In genomic region chr21:36087362-36088138, GRCh38 we compare ENCODE assay signal across 11 cellular contexts. TPM values are rescaled to one million over a fixed set of nuclear protein-coding genes. Genes with fewer than 3 reads are reported as not detected.
DNase-seq lines count a peak whose midpoint lies in the region; ATAC-seq, FAIRE-seq and TF ChIP-seq lines count a peak whose summit lies in the region.
"Had no signal": no experiment of that assay in that cellular context is flagged by ENCODE, and none has a peak within 500 bp of the region (broad histone marks: within the 10 kb centered on the region; RNA-seq: fewer than 3 reads in every experiment).

No MANE protein-coding gene starts in this region.

- H3K4ac ChIP-seq in IMR-90 (ENCODE audit: low read depth, low read length): 0 out of 2 replicates have a peak overlapping the region, but pooled peaks have one; percentile 6

- H3K4me1 ChIP-seq in IMR-90 (ENCODE audit: control insufficient read depth, insufficient read depth, low read length): peaks cover 7% of the 10 kb centered on the region
- H3K4me1 ChIP-seq in keratinocyte (ENCODE audit: control insufficient read depth, extremely low read depth, insufficient read depth, low read length): peaks cover 21% of the 10 kb centered on the region
- H3K4me1 ChIP-seq: pancreas, vagina had no signal

- CTCF ChIA-PET in IMR-90 (lab: Yijun Ruan, JAX): interaction anchor here (1.0 kb wide), 1 partner anchor 23 kb away, joined by 3 read pairs; no protein-coding TSS in a partner anchor

- H4K20me1 ChIP-seq in IMR-90 (ENCODE audit: insufficient read depth, low read length) (no peaks in the 10 kb centered on the region), keratinocyte (ENCODE audit: control insufficient read depth, extremely low read depth, insufficient read depth, low read length) (no peaks in the 10 kb centered on the region)

- no peak overlapping the region; the same call in 1 of the 2 replicates for H3K18ac ChIP-seq in IMR-90 (ENCODE audit: low read depth, low read length)

- WGBS in IMR-90 (ENCODE audit: extremely low coverage in 2 of 2, insufficient read length in 1 of 2), 2 experiments: 83% methylated on average over 2 of the region's 6 CpGs; no CpG with 5 or more reads in 1 of the 2 experiments

- H3K9me1 ChIP-seq in IMR-90 (ENCODE audit: insufficient read depth, low read length) (peaks cover 6% of the 10 kb centered on the region), keratinocyte (ENCODE audit: control insufficient read depth, extremely low read depth, insufficient read depth, low read length) (no peaks in the 10 kb centered on the region)

- no peak overlapping the region for H2BK5ac ChIP-seq in IMR-90 (ENCODE audit: low read depth, low read length, poor library complexity, severe bottlenecking)

- TF ChIP-seq CTCF in IMR-90 (conservative IDR thresholded peaks at IDR 0.05; ENCODE audit: low read depth, low read length): no peak
- TF ChIP-seq CTCF in astrocyte of the spinal cord (IDR thresholded peaks at IDR 0.05; ENCODE audit: low read depth, low read length): peak; percentile 24
- no peak for TF ChIP-seq CTCF in keratinocyte (optimal IDR thresholded peaks at IDR 0.05 in 1 of 3, IDR thresholded peaks at IDR 0.05 in 1 of 3, conservative IDR thresholded peaks at IDR 0.05 in 1 of 3; ENCODE audit: extremely low read depth in 1 of 3, insufficient read depth in 2 of 3, low read length in 3 of 3)

- no TSS peak for BruUV-seq in IMR-90 (replicated peaks; lab: Mats Ljungman, UMichigan)

- H4K8ac ChIP-seq in IMR-90 (ENCODE audit: low read depth in 2 of 2, low read length in 2 of 2): peak overlapping the region in 1 of 2 experiments; percentile 67; a peak in 2 of 4 replicates

- no peaks in the 10 kb centered on the region for H3K36me3 Mint-ChIP-seq in effector memory CD8-positive, alpha-beta T cell (ENCODE audit: insufficient read depth)
- H3K36me3 Mint-ChIP-seq in immature natural killer cell: no peaks in the 10 kb centered on the region

- no peaks in the 10 kb centered on the region for H3K9me3 ChIP-seq in IMR-90 (ENCODE audit: control insufficient read depth, insufficient read depth, low read length)
- H3K9me3 ChIP-seq in keratinocyte (ENCODE audit: control insufficient read depth, low read depth, low read length): no peaks in the 10 kb centered on the region
- H3K9me3 ChIP-seq: pancreas, vagina had no signal

- peak overlapping the region; percentile 79 for H3K23ac ChIP-seq in IMR-90 (ENCODE audit: low read depth, low read length)

- DNase-seq in Ammon's horn (ENCODE audit: low spot score) (peak; percentile 97), IMR-90 (peak; percentile 23), astrocyte of the spinal cord (ENCODE audit: low read depth, low spot score) (no peak), keratinocyte (ENCODE audit: low read depth, low spot score) (no peak), immature natural killer cell (no peak), mucosa of gallbladder (ENCODE audit: low spot score) (no peak)
- DNase-seq in effector memory CD8-positive, alpha-beta T cell: no peak
- DNase-seq: activated T-cell treated with anti-CD3 and anti-CD28 coated beads, Interleukin-2, amount 50 U/mL, for 48 hours; pancreas had no signal

- no peak overlapping the region for H2AK5ac ChIP-seq in IMR-90 (ENCODE audit: low read depth, low read length)

- no peak overlapping the region for H3K27ac ChIP-seq in IMR-90 (ENCODE audit: insufficient read depth, low read length)
- H3K27ac ChIP-seq in keratinocyte (ENCODE audit: control insufficient read depth, insufficient read depth, low read length): no peak overlapping the region
- H3K27ac ChIP-seq: pancreas, vagina had no signal

- peak; percentile 51 for FAIRE-seq in keratinocyte (lab: Jason Lieb, UNC)
- FAIRE-seq: pancreas had no signal

- H3K9ac ChIP-seq in IMR-90 (ENCODE audit: low read depth, low read length): no peak overlapping the region
- no peak overlapping the region for H3K9ac ChIP-seq in keratinocyte (ENCODE audit: control insufficient read depth, extremely low read depth, insufficient read depth, low read length)

- 0 out of 3 replicates have a peak overlapping the region, but pooled peaks have one; percentile 49 for H2BK15ac ChIP-seq in IMR-90 (ENCODE audit: low read depth, low read length)

- peak; percentile 77 for ATAC-seq in IMR-90 (ENCODE audit: low read depth)
- ATAC-seq in effector memory CD8-positive, alpha-beta T cell (replicated peaks): no peak
- no peak for ATAC-seq in HG03432 (IDR thresholded peaks at IDR 0.05; ENCODE audit: unreplicated experiment)
- ATAC-seq: pancreas had no signal

- H3K4me1 Mint-ChIP-seq in effector memory CD8-positive, alpha-beta T cell (ENCODE audit: low read depth in 2 of 2): peaks cover 4 to 8% of the 10 kb centered on the region in 2 donors
- H3K4me1 Mint-ChIP-seq in immature natural killer cell: no peaks in the 10 kb centered on the region

- peak overlapping the region; percentile 63 for H2AK9ac ChIP-seq in IMR-90 (replicated peaks; ENCODE audit: low read depth, low read length, poor library complexity)

- no peak overlapping the region for H2BK20ac ChIP-seq in IMR-90 (ENCODE audit: low read depth, low read length)

- H3K4me3 ChIP-seq in IMR-90 (ENCODE audit: insufficient read depth, low read depth, low read length): no peak overlapping the region
- H3K4me3 ChIP-seq in astrocyte of the spinal cord (ENCODE audit: low read depth, low read length): no peak overlapping the region
- no peak overlapping the region for H3K4me3 ChIP-seq in keratinocyte (ENCODE audit: control insufficient read depth in 2 of 3, extremely low read depth in 1 of 3, insufficient read depth in 2 of 3, low read depth in 1 of 3, low read length in 3 of 3)
- H3K4me3 ChIP-seq: pancreas, vagina had no signal

- 0 out of 2 replicates have a peak overlapping the region, but pooled peaks have one; percentile 33 for H4K91ac ChIP-seq in IMR-90 (ENCODE audit: insufficient read depth, low read depth, low read length)

- no peak for TF ChIP-seq POLR2A in IMR-90 (IDR thresholded peaks at IDR 0.05; ENCODE audit: low read depth, low read length)

- dilution Hi-C loops in IMR-90 (cut with HindIII; ENCODE audit: low sequenced_read_pairs, unreplicated experiment): no loop called here
- dilution Hi-C loops in keratinocyte (cut with MboI; ENCODE audit: extremely low pct_ligation_motif_present, low sequenced_read_pairs): no loop called here

- intact Hi-C loops in IMR-90 (cut with micrococcal nuclease): no loop called here

- no peak for TF ChIP-seq RAD21 in IMR-90 (IDR thresholded peaks at IDR 0.05; ENCODE audit: low read length)

- H3K9me3 Mint-ChIP-seq in effector memory CD8-positive, alpha-beta T cell: no peaks in the 10 kb centered on the region
- peaks cover 0 to 2% (median under 1%) of the 10 kb centered on the region in 6 donors for H3K9me3 Mint-ChIP-seq in immature natural killer cell

- H4K5ac ChIP-seq in IMR-90 (ENCODE audit: low read depth, low read length): peak overlapping the region; percentile 3; the same call in 1 of the 2 replicates

- no peak overlapping the region for H3K56ac ChIP-seq in IMR-90 (ENCODE audit: extremely low read depth, insufficient read depth, low read length)

- H3K14ac ChIP-seq in IMR-90 (replicated peaks; ENCODE audit: low read depth, low read length): peak overlapping the region; percentile 76; the same call in 1 of the 2 replicates

- peaks cover 14% of the 10 kb centered on the region for H3K27me3 ChIP-seq in IMR-90 (ENCODE audit: control insufficient read depth, insufficient read depth, low read length)
- H3K27me3 ChIP-seq in keratinocyte (ENCODE audit: control insufficient read depth, extremely low read depth, insufficient read depth, low read length): no peaks in the 10 kb centered on the region
- H3K27me3 ChIP-seq: pancreas, vagina had no signal

- no peaks in the 10 kb centered on the region for H3K79me1 ChIP-seq in IMR-90 (ENCODE audit: low read depth in 1 of 2, low read length in 2 of 2)

- no peaks in the 10 kb centered on the region for H3K79me2 ChIP-seq in keratinocyte (ENCODE audit: control insufficient read depth, insufficient read depth, low read length)

- H3K27ac Mint-ChIP-seq in effector memory CD8-positive, alpha-beta T cell: peak overlapping the region in 1 of 2 donors; percentile 57
- H3K27ac Mint-ChIP-seq in immature natural killer cell: no peak overlapping the region

- no peaks in the 10 kb centered on the region for H3K36me3 ChIP-seq in IMR-90 (ENCODE audit: control insufficient read depth, insufficient read depth, low read length)
- H3K36me3 ChIP-seq in keratinocyte (ENCODE audit: control insufficient read depth in 2 of 2, extremely low read depth in 1 of 2, insufficient read depth in 2 of 2, low read length in 2 of 2): no peaks in the 10 kb centered on the region
- H3K36me3 ChIP-seq: pancreas, vagina had no signal

- peaks cover 0 to 5% of the 10 kb centered on the region in 2 donors for H3K27me3 Mint-ChIP-seq in effector memory CD8-positive, alpha-beta T cell
- H3K27me3 Mint-ChIP-seq in immature natural killer cell (ENCODE audit: low read depth in 3 of 3): no peaks in the 10 kb centered on the region

- H2AFZ ChIP-seq in IMR-90 (replicated peaks; ENCODE audit: low read length, poor library complexity) (peak overlapping the region; percentile 89), keratinocyte (ENCODE audit: control insufficient read depth, low read length) (peak overlapping the region; percentile 46)

- H3K4me2 ChIP-seq in IMR-90 (ENCODE audit: low read depth, low read length) (no peak overlapping the region), keratinocyte (ENCODE audit: control insufficient read depth, extremely low read depth, insufficient read depth, low read depth, low read length) (no peak overlapping the region)

- H3K4me3 Mint-ChIP-seq in effector memory CD8-positive, alpha-beta T cell: no peak overlapping the region
- H3K4me3 Mint-ChIP-seq in immature natural killer cell: no peak overlapping the region

- POLR2A ChIA-PET in IMR-90 (lab: Charles Lee; ENCODE audit: unreplicated experiment): no interaction called here

- in situ Hi-C loops in IMR-90 (cut with MboI; ENCODE audit: low sequenced_read_pairs): no loop called here
- in situ Hi-C loops in astrocyte of the spinal cord (cut with HindIII; ENCODE audit: low sequenced_read_pairs): no loop called here

- peak overlapping the region; percentile 59; the same call in 1 of the 2 replicates for H2BK120ac ChIP-seq in IMR-90 (ENCODE audit: low read depth, low read length)

RNA-seq across cellular contexts. Expression of gene CBR1, which starts 17.7 kb away (rescaled TPM):
- total RNA-seq in IMR-90 (2012; rRNA removed) (110 and 222 TPM in 2 replicates), mucosa of gallbladder (133 TPM)
- polyA plus RNA-seq in IMR-90 (2012; rRNA removed) (122 and 166 TPM in 2 replicates), keratinocyte (188 to 269 TPM (median 207 TPM) in 3 replicates), immature natural killer cell (10 to 100 TPM; 60.1 to 69.6 (median 62.1) TPM)
- 441 and 499 TPM in 2 replicates for polyA plus RNA-seq in IMR-90 (2012; cell fraction: cytosol; rRNA removed)
- polyA plus RNA-seq in IMR-90 (2012; cell fraction: nucleus; rRNA removed; ENCODE audit: low replicate concordance): 56.3 and 235 TPM in 2 replicates
- 46.5 TPM for polyA plus RNA-seq in keratinocyte (2011; ENCODE audit: low read depth)
- polyA plus RNA-seq in keratinocyte (2011; cell fraction: cytosol; rRNA removed): 157 and 252 TPM in 2 replicates
- polyA plus RNA-seq in keratinocyte (2011; cell fraction: nucleus; rRNA removed): 136 and 160 TPM in 2 replicates
- polyA plus RNA-seq in keratinocyte (2012; ENCODE audit: low replicate concordance): 109 and 180 TPM in 2 replicates
- polyA minus RNA-seq in keratinocyte: 53.4 to 72.4 TPM (median 69.5 TPM) in 3 replicates
- 363 TPM for polyA minus RNA-seq in keratinocyte (2011; cell fraction: cytosol; rRNA and poly(A)+ RNA removed)
- 69.5 and 80.8 TPM in 2 replicates for polyA minus RNA-seq in keratinocyte (2011; cell fraction: nucleus; rRNA and poly(A)+ RNA removed)

RNA-seq across cellular contexts. Expression of gene SETD4, which starts 27.2 kb away (rescaled TPM):
- total RNA-seq in IMR-90 (2012; rRNA removed) (7.5 and 9.5 TPM in 2 replicates), mucosa of gallbladder (25.1 TPM)
- polyA plus RNA-seq in IMR-90 (2012; rRNA removed) (7.7 and 11.4 TPM in 2 replicates), keratinocyte (15.1 to 16.8 TPM (median 15.8 TPM) in 3 replicates), immature natural killer cell (10 to 100 TPM in 1 of 3 donors, 1 to 10 TPM in 2; 6.5 to 11.2 (median 8.6) TPM)
- 2.6 and 3.6 TPM in 2 replicates for polyA plus RNA-seq in IMR-90 (2012; cell fraction: cytosol; rRNA removed)
- polyA plus RNA-seq in IMR-90 (2012; cell fraction: nucleus; rRNA removed; ENCODE audit: low replicate concordance): 18.4 and 35.9 TPM in 2 replicates
- 11.3 TPM for polyA plus RNA-seq in keratinocyte (2011; ENCODE audit: low read depth)
- 10.0 and 10.5 TPM in 2 replicates for polyA plus RNA-seq in keratinocyte (2011; cell fraction: cytosol; rRNA removed)
- 44.9 and 47.4 TPM in 2 replicates for polyA plus RNA-seq in keratinocyte (2011; cell fraction: nucleus; rRNA removed)
- polyA plus RNA-seq in keratinocyte (2012; ENCODE audit: low replicate concordance): 10.5 and 12.3 TPM in 2 replicates
- polyA minus RNA-seq in keratinocyte: 12.2 to 14.2 TPM (median 13.4 TPM) in 3 replicates
- polyA minus RNA-seq in keratinocyte (2011; cell fraction: cytosol; rRNA and poly(A)+ RNA removed): 9.4 TPM
- 11.4 and 18.9 TPM in 2 replicates for polyA minus RNA-seq in keratinocyte (2011; cell fraction: nucleus; rRNA and poly(A)+ RNA removed)

RNA-seq across cellular contexts. Expression of gene CBR3, which starts 47.3 kb away (rescaled TPM):
- 12.8 and 13.4 TPM in 2 replicates for total RNA-seq in IMR-90 (2012; rRNA removed)
- polyA plus RNA-seq in IMR-90 (2012; rRNA removed): 15.4 and 18.7 TPM in 2 replicates
- 12.7 and 18.1 TPM in 2 replicates for polyA plus RNA-seq in IMR-90 (2012; cell fraction: cytosol; rRNA removed)
- 5.1 and 8.9 TPM in 2 replicates for polyA plus RNA-seq in IMR-90 (2012; cell fraction: nucleus; rRNA removed; ENCODE audit: low replicate concordance)
- 0.70 to 1.8 TPM (median 1.3 TPM) in 3 replicates for polyA plus RNA-seq in keratinocyte
- not detected for polyA plus RNA-seq in keratinocyte (2011; ENCODE audit: low read depth)
- 0.34 and 0.47 TPM in 2 replicates for polyA plus RNA-seq in keratinocyte (2011; cell fraction: cytosol; rRNA removed)
- polyA plus RNA-seq in keratinocyte (2011; cell fraction: nucleus; rRNA removed): 0.16 TPM in 1 of 2 replicates, not detected in the other
- polyA plus RNA-seq in keratinocyte (2012; ENCODE audit: low replicate concordance): 0.90 and 2.8 TPM in 2 replicates
- 0.62 to 0.77 TPM in 2 of 3 replicates, not detected in the other for polyA minus RNA-seq in keratinocyte
- not detected for polyA minus RNA-seq in keratinocyte (2011; cell fraction: cytosol; rRNA and poly(A)+ RNA removed)
- 0.42 TPM in 1 of 2 replicates, not detected in the other for polyA minus RNA-seq in keratinocyte (2011; cell fraction: nucleus; rRNA and poly(A)+ RNA removed)
- 1 to 10 TPM; 1.1 to 5.1 (median 1.5) TPM for polyA plus RNA-seq in immature natural killer cell
- 4.8 TPM for total RNA-seq in mucosa of gallbladder

Comparison
In these comparisons a context has a peak if more than half of its experiments do, and no peak if none do; other contexts are left out.
1. DNase-seq: peak in Ammon's horn (single experiment) and IMR-90 (single experiment); none in astrocyte of the spinal cord (single experiment), keratinocyte (single experiment), effector memory CD8-positive, alpha-beta T cell (0 of 3), immature natural killer cell (0 of 3) and mucosa of gallbladder (single experiment).